In genomic region chr16:57754354-57755060, GRCh38 we compare ENCODE assay signal across 1 cellular context.
TF ChIP-seq lines count a peak whose summit lies in the region.

No MANE protein-coding gene starts in this region.

TF ChIP-seq in IMR-90, 13 proteins besides CTCF, POLR2A, EP300 and RAD21:
- TF ChIP-seq MAZ (IDR thresholded peaks at IDR 0.05; ENCODE audit: borderline replicate concordance, low read depth, low read length) (no peak), SMC3 (IDR thresholded peaks at IDR 0.05; ENCODE audit: low read depth, low read length) (no peak), FOS (IDR thresholded peaks at IDR 0.05; ENCODE audit: low read depth, low read length) (no peak), ELK1 (IDR thresholded peaks at IDR 0.05; ENCODE audit: borderline replicate concordance, low read depth, low read length) (no peak), MAFK (IDR thresholded peaks at IDR 0.05; ENCODE audit: low read depth, low read length) (no peak)
